ENCODE assay signal across 8 cellular contexts in the genomic region with DNA sequence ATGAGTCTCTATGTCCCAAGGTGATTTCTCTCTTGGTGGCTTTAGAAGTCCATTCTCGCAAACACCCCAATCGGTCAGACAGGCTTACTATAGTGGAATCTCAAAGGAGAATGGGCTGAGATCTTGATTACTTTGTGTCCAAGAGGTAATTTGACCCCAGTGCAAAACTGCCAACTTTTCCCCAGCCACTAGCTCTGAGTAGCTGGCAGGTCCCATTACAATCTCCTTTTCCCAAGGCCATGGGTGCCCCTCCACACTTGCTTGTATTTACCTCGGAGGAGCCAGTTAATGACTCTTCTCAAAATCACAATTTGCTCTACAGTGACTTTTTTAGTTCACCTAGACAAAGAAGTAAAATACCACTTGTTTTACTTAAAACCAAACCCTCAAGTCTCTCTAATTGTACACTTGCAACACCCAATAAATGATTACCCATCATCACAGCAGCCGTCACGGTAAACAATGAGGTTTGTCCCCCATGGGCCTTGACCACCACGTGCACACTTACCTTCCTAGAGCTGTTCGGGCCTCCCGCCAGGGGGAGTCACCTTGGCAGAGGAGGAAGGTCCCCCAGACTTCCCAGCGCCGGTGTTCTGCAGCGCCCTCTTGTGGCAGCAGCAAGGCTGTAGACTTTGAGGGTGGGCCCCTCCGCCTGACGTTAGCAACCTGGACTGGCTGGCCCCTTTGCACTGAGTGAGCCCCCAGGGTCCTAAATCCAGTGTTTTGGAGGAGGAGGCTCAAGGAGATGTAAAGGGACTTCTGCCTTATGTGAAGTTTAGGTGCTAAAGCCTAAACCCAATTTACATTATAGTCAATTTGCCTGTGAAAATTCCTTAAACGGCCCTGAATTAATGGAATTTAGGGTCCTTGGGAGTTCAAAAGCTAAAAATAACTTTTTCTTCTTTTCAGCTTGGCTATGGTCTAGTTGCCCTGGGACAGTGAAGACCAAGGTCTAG. TPM values are rescaled to one million over a fixed set of nuclear protein-coding genes. Genes with fewer than 3 reads are reported as not detected.
DNase-seq lines count a peak whose midpoint lies in the region; ATAC-seq and TF ChIP-seq lines count a peak whose summit lies in the region.

No MANE protein-coding gene starts in this region.

- H2BK15ac ChIP-seq in mesendoderm (replicated peaks; ENCODE audit: low read depth) = no peak overlapping the region

- no peak overlapping the region for H3K4ac ChIP-seq in mesendoderm (ENCODE audit: low read depth, low read length)

- no peak overlapping the region for H3K18ac ChIP-seq in mesendoderm (ENCODE audit: low read length)

- H3K4me3 Mint-ChIP-seq in activated B cell treated with CpG ODN at 0.5 μM for 24 hours = no peak overlapping the region

- no peaks in the 10 kb centered on the region for H3K79me2 ChIP-seq in mesendoderm (ENCODE audit: control insufficient read depth, insufficient read depth, low read length)

- H2BK5ac ChIP-seq in mesendoderm (ENCODE audit: low read length) = no peak overlapping the region

- no peaks in the 10 kb centered on the region for H3K4me1 ChIP-seq in mesendoderm (ENCODE audit: control insufficient read depth, low read depth, low read length)

- H3K36me3 Mint-ChIP-seq in activated B cell treated with CpG ODN at 0.5 μM for 24 hours (ENCODE audit: low read depth) = no peaks in the 10 kb centered on the region

- no peak overlapping the region for H3K27ac ChIP-seq in mesendoderm (ENCODE audit: low read depth, low read length)

- no peak overlapping the region for H2BK120ac ChIP-seq in mesendoderm (ENCODE audit: low read depth, low read length)

- H3K4me2 ChIP-seq in mesendoderm (ENCODE audit: low read length) = no peak overlapping the region

- H3K4me1 Mint-ChIP-seq in activated B cell treated with CpG ODN at 0.5 μM for 24 hours = peaks cover 3% of the 10 kb centered on the region

- peak; percentile 25 for TF ChIP-seq CTCF in activated B cell treated with CpG ODN at 0.5 μM for 24 hours (IDR thresholded peaks at IDR 0.05)

- H4K5ac ChIP-seq in mesendoderm (ENCODE audit: low read length) = no peak overlapping the region

- no peak overlapping the region for H2AK5ac ChIP-seq in mesendoderm (ENCODE audit: low read length)

- no peak overlapping the region for H3K56ac ChIP-seq in mesendoderm (ENCODE audit: low read length)

- ATAC-seq in activated B cell treated with CpG ODN at 0.5 μM for 24 hours (ENCODE audit: low read depth) (peak; percentile 90), HG03196 (IDR thresholded peaks at IDR 0.05; ENCODE audit: unreplicated experiment) (no peak)
- ATAC-seq in stimulated activated naive CD8-positive, alpha-beta T cell treated with anti-CD3 and anti-CD28 coated beads, Interleukin-15, Interleukin-2, amounts not matched to agents 100 U/mL and 50 U/mL, for 24 hours = peak; percentile 88

- no peak overlapping the region for H3K23ac ChIP-seq in mesendoderm (ENCODE audit: low read length)

- no peak overlapping the region for H3K9ac ChIP-seq in mesendoderm (ENCODE audit: low read length)

- no peak overlapping the region for H4K8ac ChIP-seq in mesendoderm (ENCODE audit: low read depth, low read length)

- H3K27me3 ChIP-seq in mesendoderm (ENCODE audit: insufficient read depth, low read length, poor library complexity) = no peaks in the 10 kb centered on the region

- intact Hi-C loops in activated B cell treated with CpG ODN at 0.5 μM for 24 hours (cut with micrococcal nuclease) = no loop called here

- WGBS in mesendoderm (ENCODE audit: extremely low coverage, insufficient coverage, low lambda C conversion rate) = no CpG with 5 or more reads among the region's 14 CpGs

- POLR2A ChIA-PET in activated B cell treated with CpG ODN at 0.5 μM for 24 hours (lab: Charles Lee) = interaction anchor here (1.1 to 1.3 kb wide), 2 partner anchors 10 to 18 kb away, joined by 3 read pairs; partner anchors contain the start of gene HDAC11

- H3K4me3 ChIP-seq in mesendoderm (ENCODE audit: low read length) = no peak overlapping the region

- peaks cover 9% of the 10 kb centered on the region for H3K27me3 Mint-ChIP-seq in activated B cell treated with CpG ODN at 0.5 μM for 24 hours

- DNase-seq in NK-92 treated with Interleukin-12 subunit alpha and Interleukin-12 subunit beta, amount 100 ng/mL, for 24 hours (lab: John Stamatoyannopoulos, UW) = peak; percentile 33
- no peak for DNase-seq in NK-92 (lab: John Stamatoyannopoulos, UW; ENCODE audit: unreplicated experiment)
- peak; percentile 96 for DNase-seq in NAMALWA (ENCODE audit: low spot score)
- peak; percentile 58 for DNase-seq in activated B cell treated with CpG ODN at 0.5 μM for 24 hours
- peak; percentile 61 for DNase-seq in central memory CD4-positive, alpha-beta T cell
- DNase-seq in mesendoderm = peak; percentile 95
- peak; percentile 88 for DNase-seq in stimulated activated naive CD8-positive, alpha-beta T cell treated with anti-CD3 and anti-CD28 coated beads, Interleukin-15, Interleukin-2, amounts not matched to agents 100 U/mL and 50 U/mL, for 24 hours

- CTCF ChIA-PET in activated B cell treated with CpG ODN at 0.5 μM for 24 hours (lab: Charles Lee) = interaction anchor here (0.7 to 2.3 kb wide), 8 partner anchors 10 to 369 kb away, joined by 3 to 8 read pairs (median 3); no protein-coding TSS in a partner anchor

- H3K79me1 ChIP-seq in mesendoderm (ENCODE audit: low read length) = no peaks in the 10 kb centered on the region

- no peaks in the 10 kb centered on the region for H3K9me3 Mint-ChIP-seq in activated B cell treated with CpG ODN at 0.5 μM for 24 hours

- H3K27ac Mint-ChIP-seq in activated B cell treated with CpG ODN at 0.5 μM for 24 hours = peak overlapping the region; percentile 24

- no peaks in the 10 kb centered on the region for H3K36me3 ChIP-seq in mesendoderm (ENCODE audit: control insufficient read depth, insufficient read depth, low read length)

RNA-seq across cellular contexts. Expression of gene HDAC11, which starts 18.7 kb away (rescaled TPM):
- 1.6 and 2.5 TPM in 2 replicates for total RNA-seq in activated B cell treated with CpG ODN at 0.5 μM for 24 hours
- 2.6 TPM for polyA plus RNA-seq in mesendoderm (2013, experiment 1 of 2)
- polyA plus RNA-seq in mesendoderm (2013, experiment 2 of 2) = 3.4 TPM

RNA-seq across cellular contexts. Expression of gene NUP210, which starts 41.3 kb away (rescaled TPM):
- total RNA-seq in activated B cell treated with CpG ODN at 0.5 μM for 24 hours = 82.5 and 91.9 TPM in 2 replicates
- polyA plus RNA-seq in mesendoderm (2013, experiment 1 of 2) = 10.9 TPM
- polyA plus RNA-seq in mesendoderm (2013, experiment 2 of 2) = 11.1 TPM
